In the genomic region with DNA sequence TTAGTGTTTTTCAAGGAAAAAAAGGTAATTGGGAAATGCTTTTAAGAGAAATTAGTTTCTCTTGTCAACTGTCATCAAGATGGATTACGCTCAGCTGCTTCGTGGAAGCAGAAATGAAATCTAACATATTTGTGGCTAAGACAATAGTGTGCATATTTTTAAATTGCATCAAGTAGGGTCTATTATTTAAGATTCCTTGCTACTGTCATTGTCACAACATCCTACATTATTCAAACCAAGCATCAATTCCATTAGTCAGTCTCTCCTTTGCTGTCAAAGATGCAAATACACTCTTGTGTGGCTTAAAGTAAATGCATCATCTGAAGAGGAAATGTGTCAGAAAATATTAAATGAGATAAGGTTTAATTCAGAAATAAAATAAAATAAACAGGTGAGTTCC, we compare ENCODE assay signal across 8 cellular contexts.
"Had no signal": no experiment of that assay in that cellular context is flagged by ENCODE, and none has a peak within 500 bp of the region (broad histone marks: within the 10 kb centered on the region; RNA-seq: fewer than 3 reads in every experiment).

No MANE protein-coding gene starts in this region.

- H3K27ac ChIP-seq: GM23248 had no signal

- H3K36me3 ChIP-seq: HAP-1 had no signal

- DNase-seq: GM23248, GOT3, H7, H9, HCEC 1CT, HFFc6 had no signal

- H3K9ac ChIP-seq: GM23248 had no signal

- H3K4me3 ChIP-seq: GM23248, GM23338, HAP-1 had no signal

- H3K9me3 ChIP-seq: HAP-1 had no signal

- H3K4me2 ChIP-seq: GM23338 had no signal

- H2AFZ ChIP-seq: GM23248, GM23338 had no signal
